In the genomic region with DNA sequence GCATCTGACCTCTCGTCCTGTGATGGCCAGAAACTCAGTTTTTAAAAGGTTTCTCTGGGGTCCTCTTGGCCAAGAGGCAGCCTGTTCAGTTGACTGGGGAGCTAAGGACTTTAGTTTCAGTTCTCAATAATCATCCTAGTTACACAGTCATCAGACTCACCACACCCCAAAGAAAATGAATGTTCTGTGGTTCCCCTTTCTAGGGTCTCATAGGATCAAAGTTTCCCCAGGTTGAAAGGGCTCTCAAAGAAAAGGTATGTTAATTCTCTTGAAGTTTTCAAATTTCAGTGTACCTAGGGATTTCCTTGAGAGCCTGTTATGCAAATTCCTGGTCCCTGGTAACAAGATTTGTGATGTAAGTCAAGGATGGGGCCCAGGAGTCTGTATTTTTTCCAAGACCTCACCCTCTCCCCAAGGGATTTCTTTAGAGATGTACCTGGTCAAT, we compare ENCODE assay signal across 9 cellular contexts.
DNase-seq lines count a peak whose midpoint lies in the region; ATAC-seq and TF ChIP-seq lines count a peak whose summit lies in the region.
"Had no signal": no experiment of that assay in that cellular context is flagged by ENCODE, and none has a peak within 500 bp of the region (broad histone marks: within the 10 kb centered on the region; RNA-seq: fewer than 3 reads in every experiment).

No MANE protein-coding gene starts in this region.

- H3K27ac Mint-ChIP-seq in activated naive CD4-positive, alpha-beta T cell treated with anti-CD3 and anti-CD28 coated beads, Interleukin-2, amount 50 U/mL, for 72 hours, result no peak overlapping the region
- peak overlapping the region; percentile 67 for H3K27ac Mint-ChIP-seq in activated T-cell treated with anti-CD3 and anti-CD28 coated beads, Interleukin-2, amount 50 U/mL, for 72 hours

- no peak for DNase-seq in activated naive CD4-positive, alpha-beta T cell treated with anti-CD3 and anti-CD28 coated beads, Interleukin-2, amount 50 U/mL, for 72 hours (ENCODE audit: low spot score in 2 of 2)
- no peak for DNase-seq in activated naive CD4-positive, alpha-beta T cell treated with anti-CD3 and anti-CD28 coated beads, Interleukin-2, amount 50 U/mL, for 16 hours
- peak; percentile 8 to 23 for DNase-seq in activated T-cell treated with anti-CD3 and anti-CD28 coated beads, Interleukin-2, amount 50 U/mL, for 72 hours
- DNase-seq in NK-92 (lab: John Stamatoyannopoulos, UW; ENCODE audit: unreplicated experiment) (no peak), hepatic stellate cell (ENCODE audit: low spot score) (no peak), NCI-H345 treated with DMSO at 0.1 percent for 48 hours (lab: John Stamatoyannopoulos, UW; ENCODE audit: unreplicated experiment) (no peak), WERI-Rb-1 (no peak)

- peaks cover 19% of the 10 kb centered on the region for H3K4me1 Mint-ChIP-seq in activated T-cell treated with anti-CD3 and anti-CD28 coated beads, Interleukin-2, amount 50 U/mL, for 72 hours (ENCODE audit: low read depth)

- H3K4me3 ChIP-seq in WERI-Rb-1 (ENCODE audit: low read depth, low read length), result no peak overlapping the region
- H3K4me3 ChIP-seq: BLaER1 treated with 17β-estradiol and CSF1 and Interleukin-3, amounts not matched to agents 10 nM and 100 nM had no signal

- H3K36me3 ChIP-seq in WERI-Rb-1, result no peaks in the 10 kb centered on the region
- H3K36me3 ChIP-seq: BLaER1 treated with 17β-estradiol and CSF1 and Interleukin-3, amounts not matched to agents 10 nM and 100 nM had no signal

- H3K4me3 Mint-ChIP-seq in activated T-cell treated with anti-CD3 and anti-CD28 coated beads, Interleukin-2, amount 50 U/mL, for 72 hours, result peak overlapping the region in 1 of 2 donors; percentile 17

- H3K27ac ChIP-seq in WERI-Rb-1, result no peak overlapping the region

- no peaks in the 10 kb centered on the region for H3K27me3 ChIP-seq in WERI-Rb-1 (ENCODE audit: insufficient read depth, low read depth, severe bottlenecking)
- H3K27me3 ChIP-seq: BLaER1 treated with 17β-estradiol and CSF1 and Interleukin-3, amounts not matched to agents 10 nM and 100 nM had no signal

- peak; percentile 91 to 92 for ATAC-seq in activated naive CD4-positive, alpha-beta T cell treated with anti-CD3 and anti-CD28 coated beads, Interleukin-2, amount 50 U/mL, for 72 hours
- peak; percentile 90 for ATAC-seq in HG03060 (IDR thresholded peaks at IDR 0.05; ENCODE audit: low read depth, unreplicated experiment)
- ATAC-seq in activated T-cell treated with anti-CD3 and anti-CD28 coated beads, Interleukin-2, amount 50 U/mL, for 72 hours (replicated peaks in 1 of 2), result peak; percentile 91 to 92

- H3K9me3 Mint-ChIP-seq in activated naive CD4-positive, alpha-beta T cell treated with anti-CD3 and anti-CD28 coated beads, Interleukin-2, amount 50 U/mL, for 72 hours, result no peaks in the 10 kb centered on the region
- H3K9me3 Mint-ChIP-seq in activated T-cell treated with anti-CD3 and anti-CD28 coated beads, Interleukin-2, amount 50 U/mL, for 72 hours, result no peaks in the 10 kb centered on the region

- no peaks in the 10 kb centered on the region for H3K9me3 ChIP-seq in WERI-Rb-1 (ENCODE audit: severe bottlenecking)
- H3K9me3 ChIP-seq: BLaER1 treated with 17β-estradiol and CSF1 and Interleukin-3, amounts not matched to agents 10 nM and 100 nM had no signal

- peaks cover 24% of the 10 kb centered on the region for H3K27me3 Mint-ChIP-seq in activated T-cell treated with anti-CD3 and anti-CD28 coated beads, Interleukin-2, amount 50 U/mL, for 72 hours (ENCODE audit: low read depth)

- no peak for TF ChIP-seq CTCF in WERI-Rb-1 (IDR thresholded peaks at IDR 0.05; ENCODE audit: low read depth, low read length)

- peaks cover 0 to 9% of the 10 kb centered on the region in 2 donors for H3K36me3 Mint-ChIP-seq in activated naive CD4-positive, alpha-beta T cell treated with anti-CD3 and anti-CD28 coated beads, Interleukin-2, amount 50 U/mL, for 72 hours
- no peaks in the 10 kb centered on the region for H3K36me3 Mint-ChIP-seq in activated T-cell treated with anti-CD3 and anti-CD28 coated beads, Interleukin-2, amount 50 U/mL, for 72 hours (ENCODE audit: insufficient read depth in 2 of 2)

Comparison
In these comparisons a context has a peak if more than half of its experiments do, and no peak if none do; other contexts are left out.
1. DNase-seq: peak in activated T-cell treated with anti-CD3 and anti-CD28 coated beads, Interleukin-2, amount 50 U/mL, for 72 hours (2 of 2); none in activated naive CD4-positive, alpha-beta T cell treated with anti-CD3 and anti-CD28 coated beads, Interleukin-2, amount 50 U/mL, for 72 hours (0 of 2), activated naive CD4-positive, alpha-beta T cell treated with anti-CD3 and anti-CD28 coated beads, Interleukin-2, amount 50 U/mL, for 16 hours (single experiment), NK-92 (single experiment), hepatic stellate cell (single experiment), NCI-H345 treated with DMSO at 0.1 percent for 48 hours (single experiment) and WERI-Rb-1 (single experiment).
2. Peak in every context shown above with its lines, with median percentiles within 50 percentile points of each other: ATAC-seq.